Comparison of ENCODE assay signal across 26 cellular contexts in the genomic region with DNA sequence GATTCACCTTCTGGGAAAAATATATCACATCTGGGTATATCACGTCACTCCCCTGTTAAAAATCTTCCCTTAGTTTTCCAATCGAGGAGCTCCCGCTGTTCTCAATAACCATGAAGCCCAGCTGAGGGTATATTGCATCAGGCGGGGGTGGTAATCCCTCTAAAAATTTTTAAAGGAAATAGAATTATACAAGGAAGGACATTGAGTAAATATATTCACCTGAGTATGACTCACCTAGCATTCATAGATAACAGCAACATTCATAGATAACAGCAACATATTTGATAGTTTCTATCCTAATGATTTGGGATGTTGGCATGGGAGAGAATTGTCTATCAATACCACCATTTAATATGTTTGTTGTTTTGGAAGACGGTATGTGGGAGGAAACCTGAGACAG.
"Had no signal": no experiment of that assay in that cellular context is flagged by ENCODE, and none has a peak within 500 bp of the region (broad histone marks: within the 10 kb centered on the region; RNA-seq: fewer than 3 reads in every experiment).

No MANE protein-coding gene starts in this region.

- H3K4me3 Mint-ChIP-seq: mesothelial cell of epicardium; natural killer cell treated with Interleukin-12 subunit alpha and Interleukin-12 subunit beta and Interleukin-15 and Interleukin-18, amount 100 ng/mL, for 72 hours; stimulated activated memory B cell treated with anti-CD40 and anti-IgM and Interleukin-4, amounts not matched to agents 10 μg/mL and 1 μg/mL and 100 μg/mL, for 72 hours; stimulated activated naive CD8-positive, alpha-beta T cell treated with anti-CD3 and anti-CD28 coated beads, Interleukin-15, amount 100 ng/mL, for 72 hours; type B pancreatic cell had no signal

- H3K27me3 ChIP-seq: left lung, ovary, right atrium auricular region, right lobe of liver, tibial nerve, uterus had no signal

- H3K27ac ChIP-seq: left lung, lower lobe of right lung, ovary, right atrium auricular region, right lobe of liver, tibial nerve, uterus had no signal

- DNase-seq: hippocampal formation; kidney glomerular epithelial cell; left colon; left lung; lower lobe of right lung; mammary epithelial cell; mesenchymal stem cell; naive B cell; ovary; right lobe of liver; stimulated activated CD4-positive, alpha-beta T cell treated with anti-CD3 and anti-CD28 coated beads, Interleukin-1b, Interleukin-23, amount 100 ng/mL, for 48 hours; stimulated activated CD4-positive, alpha-beta T cell treated with anti-CD3 and anti-CD28 coated beads, Interleukin-2, amount 100 ng/mL, for 48 hours; stimulated activated CD4-positive, alpha-beta T cell treated with anti-CD3 and anti-CD28 coated beads, Interleukin-4, amount 100 ng/mL, for 4 hours; stimulated activated CD8-positive, alpha-beta memory T cell treated with anti-CD3 and anti-CD28 coated beads, Interleukin-4, amount 100 ng/mL, for 48 hours; stimulated activated naive CD4-positive, alpha-beta T cell treated with Interleukin-2 at 50 U/mL for 16 hours; stimulated activated naive CD8-positive, alpha-beta T cell treated with anti-CD3 and anti-CD28 coated beads, Interleukin-15, amount 100 ng/mL, for 72 hours; substantia nigra; uterus had no signal

- H3K36me3 Mint-ChIP-seq: mesothelial cell of epicardium; natural killer cell treated with Interleukin-12 subunit alpha and Interleukin-12 subunit beta and Interleukin-15 and Interleukin-18, amount 100 ng/mL, for 72 hours; stimulated activated memory B cell treated with anti-CD40 and anti-IgM and Interleukin-4, amounts not matched to agents 10 μg/mL and 1 μg/mL and 100 μg/mL, for 72 hours; type B pancreatic cell had no signal

- H3K4me1 ChIP-seq: left lung, lower lobe of right lung, right atrium auricular region, right lobe of liver, tibial nerve, uterus had no signal

- ATAC-seq: left colon; left lung; lower lobe of right lung; natural killer cell treated with Interleukin-12 subunit alpha and Interleukin-12 subunit beta and Interleukin-15 and Interleukin-18, amount 100 ng/mL, for 72 hours; right lobe of liver; stimulated activated memory B cell treated with anti-CD40 and anti-IgM and Interleukin-4, amounts not matched to agents 10 μg/mL and 1 μg/mL and 100 μg/mL, for 72 hours; stimulated activated naive CD8-positive, alpha-beta T cell treated with anti-CD3 and anti-CD28 coated beads, Interleukin-15, amount 100 ng/mL, for 72 hours had no signal

- H3K27me3 Mint-ChIP-seq: natural killer cell treated with Interleukin-12 subunit alpha and Interleukin-12 subunit beta and Interleukin-15 and Interleukin-18, amount 100 ng/mL, for 72 hours; progenitor cell of endocrine pancreas; stimulated activated memory B cell treated with anti-CD40 and anti-IgM and Interleukin-4, amounts not matched to agents 10 μg/mL and 1 μg/mL and 100 μg/mL, for 72 hours; stimulated activated naive CD8-positive, alpha-beta T cell treated with anti-CD3 and anti-CD28 coated beads, Interleukin-15, amount 100 ng/mL, for 72 hours had no signal

- H3K4me1 Mint-ChIP-seq: naive B cell; stimulated activated memory B cell treated with anti-CD40 and anti-IgM and Interleukin-4, amounts not matched to agents 10 μg/mL and 1 μg/mL and 100 μg/mL, for 72 hours; stimulated activated naive CD8-positive, alpha-beta T cell treated with anti-CD3 and anti-CD28 coated beads, Interleukin-15, amount 100 ng/mL, for 72 hours had no signal

- H3K36me3 ChIP-seq: left lung, lower lobe of right lung, ovary, right atrium auricular region, right lobe of liver, tibial nerve, uterus had no signal

- H3K27ac Mint-ChIP-seq: mesothelial cell of epicardium; naive B cell; natural killer cell treated with Interleukin-12 subunit alpha and Interleukin-12 subunit beta and Interleukin-15 and Interleukin-18, amount 100 ng/mL, for 72 hours; progenitor cell of endocrine pancreas; stimulated activated memory B cell treated with anti-CD40 and anti-IgM and Interleukin-4, amounts not matched to agents 10 μg/mL and 1 μg/mL and 100 μg/mL, for 72 hours; stimulated activated naive CD8-positive, alpha-beta T cell treated with anti-CD3 and anti-CD28 coated beads, Interleukin-15, amount 100 ng/mL, for 72 hours; type B pancreatic cell had no signal

- H3K9me3 Mint-ChIP-seq: mesothelial cell of epicardium, type B pancreatic cell had no signal

- H3K4me3 ChIP-seq: left lung, lower lobe of right lung, ovary, right atrium auricular region, right lobe of liver, smooth muscle cell, tibial nerve, uterus had no signal

- H3K9me3 ChIP-seq: left lung, lower lobe of right lung, ovary, right atrium auricular region, right lobe of liver, tibial nerve, uterus had no signal
